8 cellular contexts compared by ENCODE assay signal in the genomic region with DNA sequence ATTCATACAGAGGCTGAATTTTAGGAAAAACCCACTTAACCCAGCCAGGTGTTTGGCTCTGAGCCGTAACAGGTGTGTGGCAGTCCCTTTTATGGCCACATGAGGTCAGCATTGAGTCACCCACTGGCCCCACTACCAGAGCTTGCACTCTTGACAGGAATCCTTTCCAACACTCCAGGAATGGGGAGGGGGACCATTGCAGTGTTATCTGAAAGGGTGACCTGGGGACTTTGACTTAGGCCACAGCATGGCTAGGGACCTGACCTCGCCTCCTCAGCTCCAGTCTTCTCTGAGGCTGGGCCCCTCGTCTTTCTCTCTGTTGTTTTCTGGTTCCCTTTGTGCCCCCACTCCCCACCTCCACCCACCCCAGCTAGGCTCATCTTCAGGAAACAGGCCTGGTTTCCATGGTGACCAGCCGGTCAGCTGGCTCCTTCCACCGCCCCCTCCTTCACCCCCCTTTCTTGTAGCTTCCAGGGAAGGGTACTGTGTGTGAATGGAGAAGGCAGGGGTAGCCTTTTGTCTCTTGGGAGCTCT. TPM values are rescaled to one million over a fixed set of nuclear protein-coding genes. Genes with fewer than 3 reads are reported as not detected.
DNase-seq lines count a peak whose midpoint lies in the region; ATAC-seq and TF ChIP-seq lines count a peak whose summit lies in the region.

No MANE protein-coding gene starts in this region.

- no peak for TF ChIP-seq POLR2A in Peyer's patch (IDR thresholded peaks at IDR 0.05)

- H3K27ac ChIP-seq in Peyer's patch = no peak overlapping the region
- H3K27ac ChIP-seq in iPS DF 6.9 (ENCODE audit: low read length) = no peak overlapping the region

- CTCF ChIA-PET in Calu3 (lab: Charles Lee) = interaction anchor here (0.5 to 3.9 kb wide), 15 partner anchors 16 to 787 kb away, joined by 3 to 53 read pairs (median 5); a partner anchor contains a TSS

- no CpG with 5 or more reads among the region's 5 CpGs for WGBS in iPS DF 6.9 (ENCODE audit: insufficient coverage, insufficient read length)

- H3K27ac Mint-ChIP-seq in Calu3 (ENCODE audit: unreplicated experiment) = no peak overlapping the region
- H3K27ac Mint-ChIP-seq in activated naive CD8-positive, alpha-beta T cell treated with anti-CD3 and anti-CD28 coated beads, Interleukin-2, amount 50 U/mL, for 24 hours = no peak overlapping the region

- no peak for ATAC-seq in activated naive CD8-positive, alpha-beta T cell treated with anti-CD3 and anti-CD28 coated beads, Interleukin-2, amount 50 U/mL, for 24 hours
- no peak for ATAC-seq in HG02884 (IDR thresholded peaks at IDR 0.05; ENCODE audit: unreplicated experiment)
- ATAC-seq in HG02973 (IDR thresholded peaks at IDR 0.05; ENCODE audit: unreplicated experiment) = no peak

- H3K4me3 ChIP-seq in Peyer's patch (no peak overlapping the region), iPS DF 6.9 (ENCODE audit: low read length) (no peak overlapping the region)

- intact Hi-C loops in Calu3 (cut with micrococcal nuclease; ENCODE audit: unreplicated experiment) = loop anchor here (1.0 to 2.0 kb wide), 2 partner anchors 37 to 70 kb away; no protein-coding TSS in a partner anchor

- peaks cover 71% of the 10 kb centered on the region for H3K27me3 Mint-ChIP-seq in Calu3 (ENCODE audit: unreplicated experiment)
- peaks cover 38% of the 10 kb centered on the region for H3K27me3 Mint-ChIP-seq in activated naive CD8-positive, alpha-beta T cell treated with anti-CD3 and anti-CD28 coated beads, Interleukin-2, amount 50 U/mL, for 24 hours

- H3K9me3 ChIP-seq in Peyer's patch (no peaks in the 10 kb centered on the region), iPS DF 6.9 (ENCODE audit: control insufficient read depth, insufficient read depth, low read length) (no peaks in the 10 kb centered on the region)

- H3K9me3 Mint-ChIP-seq in Calu3 (ENCODE audit: low read depth, unreplicated experiment) = no peaks in the 10 kb centered on the region
- H3K9me3 Mint-ChIP-seq in activated naive CD8-positive, alpha-beta T cell treated with anti-CD3 and anti-CD28 coated beads, Interleukin-2, amount 50 U/mL, for 24 hours = no peaks in the 10 kb centered on the region

- H3K4me3 Mint-ChIP-seq in Calu3 (ENCODE audit: low read depth, unreplicated experiment) = no peak overlapping the region
- no peak overlapping the region for H3K4me3 Mint-ChIP-seq in activated naive CD8-positive, alpha-beta T cell treated with anti-CD3 and anti-CD28 coated beads, Interleukin-2, amount 50 U/mL, for 24 hours

- H3K4me1 ChIP-seq in Peyer's patch (peaks cover 0 to 26% (median 8%) of the 10 kb centered on the region in 4 donors), iPS DF 6.9 (ENCODE audit: control insufficient read depth, insufficient read depth, low read length) (peaks cover 15% of the 10 kb centered on the region; the same call in 1 of the 2 replicates)

- H3K27me3 ChIP-seq in Peyer's patch = peaks cover 0 to 19% of the 10 kb centered on the region in 2 donors
- H3K27me3 ChIP-seq in iPS DF 6.9 (ENCODE audit: control insufficient read depth, insufficient read depth, low read length) = no peaks in the 10 kb centered on the region; the same call in 1 of the 2 replicates

- BruUV-seq in Calu3 (replicated peaks; lab: Mats Ljungman, UMichigan) = no TSS peak

- DNase-seq in Calu3 = peak; percentile 77
- DNase-seq in HT-29 (ENCODE audit: low spot score) = peak; percentile 78
- peak; percentile 59 to 85 (median 66) for DNase-seq in Peyer's patch
- peak; percentile 68 for DNase-seq in activated naive CD8-positive, alpha-beta T cell treated with anti-CD3 and anti-CD28 coated beads, Interleukin-2, amount 50 U/mL, for 24 hours
- DNase-seq in iPS DF 6.9 (ENCODE audit: low read depth, low spot score) = peak; percentile 84
- peak; percentile 69 to 71 for DNase-seq in stimulated activated CD4-positive, alpha-beta T cell treated with anti-CD3 and anti-CD28 coated beads, Interleukin-2, amount 100 ng/mL, for 24 hours

- H3K4me1 Mint-ChIP-seq in Calu3 (ENCODE audit: low read depth, unreplicated experiment) = peaks cover 16% of the 10 kb centered on the region
- H3K4me1 Mint-ChIP-seq in activated naive CD8-positive, alpha-beta T cell treated with anti-CD3 and anti-CD28 coated beads, Interleukin-2, amount 50 U/mL, for 24 hours = peaks cover 42% of the 10 kb centered on the region

- H3K36me3 ChIP-seq in Peyer's patch (no peaks in the 10 kb centered on the region), iPS DF 6.9 (ENCODE audit: control insufficient read depth, insufficient read depth, low read length) (no peaks in the 10 kb centered on the region)

- TF ChIP-seq CTCF in Calu3 (IDR thresholded peaks at IDR 0.05; ENCODE audit: unreplicated experiment) (peak; percentile 88), Peyer's patch (IDR thresholded peaks at IDR 0.05) (peak; percentile 74 to 92 (median 90))

- peaks cover 38% of the 10 kb centered on the region for H3K36me3 Mint-ChIP-seq in Calu3 (ENCODE audit: insufficient read depth, unreplicated experiment)
- peaks cover 2% of the 10 kb centered on the region for H3K36me3 Mint-ChIP-seq in activated naive CD8-positive, alpha-beta T cell treated with anti-CD3 and anti-CD28 coated beads, Interleukin-2, amount 50 U/mL, for 24 hours (ENCODE audit: low read depth)

RNA-seq across cellular contexts. Expression of a gene that starts 2.1 kb away (rescaled TPM):
- total RNA-seq in Calu3 (2022) (0.12 TPM in 1 of 2 replicates, not detected in the other), Peyer's patch (under 1 TPM in 2 of 4 donors, not detected in 2; 0.27 to 0.57 TPM)
- not detected in 2 replicates for total RNA-seq in HT-29 (2014; rRNA removed; shearing (Covaris generic))

RNA-seq across cellular contexts. Expression of a gene that starts 2.8 kb away (rescaled TPM):
- total RNA-seq in Calu3 (2022) (32.7 and 37.8 TPM in 2 replicates), Peyer's patch (10 to 100 TPM; 16.9 to 36.3 (median 24.9) TPM)
- total RNA-seq in HT-29 (2014; rRNA removed; shearing (Covaris generic)) = 11.2 and 19.3 TPM in 2 replicates

RNA-seq across cellular contexts. Expression of a gene that starts 10.8 kb away (rescaled TPM):
- total RNA-seq in Calu3 (2022) = 129 and 143 TPM in 2 replicates
- 189 and 193 TPM in 2 replicates for total RNA-seq in HT-29 (2014; rRNA removed; shearing (Covaris generic))
- 10 to 100 TPM; 10.7 to 35.2 (median 26.5) TPM for total RNA-seq in Peyer's patch

RNA-seq across cellular contexts. Expression of a gene that starts 21.3 kb away (rescaled TPM):
- total RNA-seq in Calu3 (2022) (2,072 and 2,073 TPM in 2 replicates), Peyer's patch (100 to 1,000 TPM; 181 to 330 (median 254) TPM)
- total RNA-seq in HT-29 (2014; rRNA removed; shearing (Covaris generic)) = 751 and 810 TPM in 2 replicates

RNA-seq across cellular contexts. Expression of a gene that starts 44.8 kb away (rescaled TPM):
- total RNA-seq in Calu3 (2022) = 90.1 and 92.8 TPM in 2 replicates
- 30.8 and 33.4 TPM in 2 replicates for total RNA-seq in HT-29 (2014; rRNA removed; shearing (Covaris generic))
- total RNA-seq in Peyer's patch = 10 to 100 TPM in 3 of 4 donors, 1 to 10 TPM in 1; 4.4 to 25.6 (median 19.5) TPM
